Comparison of ENCODE assay signal across 27 cellular contexts in the genomic region with DNA sequence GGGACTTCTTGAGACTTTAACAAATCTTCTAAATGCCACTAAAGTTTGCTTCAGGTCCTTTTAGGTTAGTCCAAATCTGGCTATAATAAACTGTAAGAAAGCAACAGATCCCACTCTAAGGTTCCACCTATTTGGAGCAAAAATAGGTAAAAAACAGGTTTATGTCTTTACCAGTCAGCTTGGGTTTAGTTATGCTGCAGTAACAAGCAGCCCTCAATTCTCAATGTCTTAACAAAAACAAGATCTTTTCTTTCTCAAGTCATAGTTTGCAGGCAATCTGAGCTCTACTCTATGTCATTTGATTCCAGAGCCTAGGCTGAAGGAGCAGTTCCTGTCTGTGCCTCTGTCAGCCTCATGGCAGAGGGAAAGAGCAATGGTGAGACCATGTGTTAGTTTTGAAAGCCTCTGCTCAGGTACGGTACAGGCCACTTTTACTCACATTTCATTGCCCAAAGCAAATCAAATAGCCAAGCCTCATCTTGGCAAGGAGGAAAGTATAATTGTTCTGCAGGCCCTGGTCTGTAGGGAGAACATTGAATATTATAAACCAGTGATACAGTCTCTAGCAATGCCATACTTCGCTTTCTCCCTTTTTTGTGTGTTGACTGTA.
A peak's percentile ranks its signal among the peaks of the same experiment; 100 is the strongest.
DNase-seq lines count a peak whose midpoint lies in the region; ATAC-seq, FAIRE-seq and TF ChIP-seq lines count a peak whose summit lies in the region.
"Had no signal": no experiment of that assay in that cellular context is flagged by ENCODE, and none has a peak within 500 bp of the region (broad histone marks: within the 10 kb centered on the region; RNA-seq: fewer than 3 reads in every experiment).

No MANE protein-coding gene starts in this region.

- FAIRE-seq in HepG2 (lab: Jason Lieb, UNC), result no peak
- FAIRE-seq: A204.1, GM12878, GM12892, GM18507 had no signal

- H3K27ac ChIP-seq in HepG2 (ENCODE audit: extremely low read length, insufficient read depth, low read length) (no peak overlapping the region), right lobe of liver (no peak overlapping the region), KOPT-K1 (ENCODE audit: low read depth, low read length, poor library complexity, severe bottlenecking) (peak overlapping the region; percentile 73), colonic mucosa (no peak overlapping the region), ovary (no peak overlapping the region), A673 (ENCODE audit: low read depth, low read length, poor library complexity, severe bottlenecking) (no peak overlapping the region)
- H3K27ac ChIP-seq: BLaER1 had no signal

- intact Hi-C loops in HepG2 (cut with micrococcal nuclease; ENCODE audit: unreplicated experiment) (no loop called here), right lobe of liver (cut with DNase I) (no loop called here), colonic mucosa (cut with DNase I) (no loop called here), ovary (cut with DNase I) (no loop called here), A673 (cut with micrococcal nuclease; ENCODE audit: unreplicated experiment) (no loop called here)

- no peak overlapping the region for H2AFZ ChIP-seq in HepG2 (ENCODE audit: low read length)

- DNase-seq in HepG2 (ENCODE audit: low spot score) (no peak), right lobe of liver (no peak), colonic mucosa (peak; percentile 3), ovary (no peak), A673 (ENCODE audit: low spot score) (no peak)
- DNase-seq in stimulated activated CD4-positive, alpha-beta T cell treated with anti-CD3 and anti-CD28 coated beads, Interleukin-4, amount 100 ng/mL, for 4 hours, result no peak
- DNase-seq: 8988T; AML-193; BE2C; C1 segment of cervical spinal cord; CD4-positive, alpha-beta memory T cell; CD4-positive, CD25-positive, alpha-beta regulatory T cell; CD8-positive, alpha-beta memory T cell; COR-L47; DMS 273 treated with DMSO at 0.1 percent for 48 hours; DMS153; DMS53; DMS79; DND-41; EL; GDM1 had no signal

- H3K9me3 ChIP-seq in HepG2 (ENCODE audit: low read length) (peaks cover 4% of the 10 kb centered on the region; the same call in 1 of the 2 replicates), right lobe of liver (no peaks in the 10 kb centered on the region), KOPT-K1 (ENCODE audit: insufficient read depth, low read length, poor library complexity, severe bottlenecking) (peaks cover 7% of the 10 kb centered on the region), colonic mucosa (no peaks in the 10 kb centered on the region), ovary (no peaks in the 10 kb centered on the region), A673 (ENCODE audit: low read depth, low read length, poor library complexity, severe bottlenecking) (peaks cover 6% of the 10 kb centered on the region)
- H3K9me3 ChIP-seq: BE2C, BLaER1 had no signal

- no peak overlapping the region for H3K9ac ChIP-seq in HepG2 (ENCODE audit: insufficient read depth, low read depth, low read length)
- H3K9ac ChIP-seq in colonic mucosa (ENCODE audit: low read depth in 2 of 2, low read length in 2 of 2), result no peak overlapping the region
- H3K9ac ChIP-seq: BLaER1 had no signal

- ATAC-seq in HepG2, result no peak
- no peak for ATAC-seq in right lobe of liver
- ATAC-seq: GM12878 had no signal

- TF ChIP-seq POLR2A in HepG2 (IDR thresholded peaks at IDR 0.05; ENCODE audit: insufficient read depth in 1 of 2, low read depth in 2 of 2, low read length in 2 of 2) (no peak), right lobe of liver (IDR thresholded peaks at IDR 0.05) (no peak), ovary (IDR thresholded peaks at IDR 0.05) (no peak)

- H3K27me3 ChIP-seq in HepG2 (ENCODE audit: control insufficient read depth in 1 of 2, insufficient read depth in 2 of 2, low read length in 2 of 2), result peaks cover 0 to under 1% of the 10 kb centered on the region in 2 experiments; a peak in 2 of 5 replicates
- H3K27me3 ChIP-seq in right lobe of liver, result no peaks in the 10 kb centered on the region
- H3K27me3 ChIP-seq in colonic mucosa, result no peaks in the 10 kb centered on the region
- H3K27me3 ChIP-seq in ovary, result no peaks in the 10 kb centered on the region
- H3K27me3 ChIP-seq in A673 (replicated peaks; ENCODE audit: insufficient read depth, low read depth, low read length, poor library complexity), result no peaks in the 10 kb centered on the region
- H3K27me3 ChIP-seq: BE2C, BLaER1 had no signal

- no peak overlapping the region for H3K4me2 ChIP-seq in HepG2 (ENCODE audit: low read depth, low read length)

- WGBS in HepG2 (ENCODE audit: low lambda C conversion rate), result 43% methylated on average over 2 of the region's 2 CpGs
- 77% methylated on average over 2 of the region's 2 CpGs for WGBS in right lobe of liver (ENCODE audit: insufficient coverage, low coverage, low lambda C conversion rate, missing lambda C conversion rate)
- 95 to 98% (median 96%) methylated on average over 2 of the region's 2 CpGs for WGBS in ovary, 3 donors

- CTCF ChIA-PET in HepG2 (lab: Yijun Ruan, JAX; ENCODE audit: low intra/inter-chr PET ratio, low total read pairs), result no interaction called here
- CTCF ChIA-PET in A673 (lab: Charles Lee), result no interaction called here

- H3K4me1 ChIP-seq in HepG2 (ENCODE audit: insufficient read depth, low read length) (no peaks in the 10 kb centered on the region), right lobe of liver (peaks cover 0 to 4% (median 0%) of the 10 kb centered on the region in 4 donors), colonic mucosa (no peaks in the 10 kb centered on the region), ovary (ENCODE audit: insufficient read depth) (no peaks in the 10 kb centered on the region), A673 (ENCODE audit: insufficient read depth, low read length, poor library complexity, severe bottlenecking) (peaks cover 7% of the 10 kb centered on the region)
- H3K4me1 ChIP-seq: BE2C had no signal

- H3K4me3 ChIP-seq in HepG2 (replicated peaks in 1 of 3; ENCODE audit: insufficient read depth in 1 of 3, low read depth in 2 of 3, low read length in 3 of 3), result no peak overlapping the region
- no peak overlapping the region for H3K4me3 ChIP-seq in right lobe of liver
- no peak overlapping the region for H3K4me3 ChIP-seq in colonic mucosa
- H3K4me3 ChIP-seq in ovary, result no peak overlapping the region
- no peak overlapping the region for H3K4me3 ChIP-seq in A673 (ENCODE audit: low read depth, low read length, poor library complexity, severe bottlenecking)
- H3K4me3 ChIP-seq: BLaER1, GM12878 had no signal

- TF ChIP-seq RAD21 in HepG2 (CRISPR knock-in tag; IDR thresholded peaks at IDR 0.05), result no peak

- BruUV-seq in HepG2 (replicated peaks; lab: Mats Ljungman, UMichigan) (no TSS peak), A673 (replicated peaks; lab: Mats Ljungman, UMichigan) (no TSS peak)

- no peak for TF ChIP-seq EP300 in HepG2 (IDR thresholded peaks at IDR 0.05; ENCODE audit: low read depth in 2 of 2, low read length in 2 of 2)
- TF ChIP-seq EP300 in HepG2 (CRISPR knock-in tag; IDR thresholded peaks at IDR 0.05; ENCODE audit: borderline replicate concordance), result no peak
- no peak for TF ChIP-seq EP300 in ovary (IDR thresholded peaks at IDR 0.05)

- TF ChIP-seq CTCF in HepG2 (CRISPR knock-in tag; IDR thresholded peaks at IDR 0.05), result no peak
- TF ChIP-seq CTCF in right lobe of liver (IDR thresholded peaks at IDR 0.05), result no peak
- no peak for TF ChIP-seq CTCF in colonic mucosa (IDR thresholded peaks at IDR 0.05)
- no peak for TF ChIP-seq CTCF in ovary (IDR thresholded peaks at IDR 0.05)
- TF ChIP-seq CTCF in A673 (conservative IDR thresholded peaks at IDR 0.05; ENCODE audit: low read depth, low read length), result no peak

- H3K79me2 ChIP-seq in HepG2 (ENCODE audit: insufficient read depth, low read length), result no peaks in the 10 kb centered on the region

- in situ Hi-C loops in HepG2 (cut with HindIII; ENCODE audit: extremely low pct_ligation_motif_present, low pct_unique_long_range_greater_than_20kb), result no loop called here

- no peaks in the 10 kb centered on the region for H4K20me1 ChIP-seq in HepG2 (ENCODE audit: insufficient read depth, low read length)
- H4K20me1 ChIP-seq: BLaER1 had no signal

- POLR2A ChIA-PET in HepG2 (lab: Yijun Ruan, JAX) (no interaction called here), A673 (lab: Charles Lee; ENCODE audit: low non-redundant PET) (no interaction called here)

- H3K36me3 ChIP-seq in HepG2 (replicated peaks in 1 of 2; ENCODE audit: control insufficient read depth in 1 of 2, insufficient read depth in 2 of 2, low read length in 2 of 2), result no peaks in the 10 kb centered on the region
- H3K36me3 ChIP-seq in right lobe of liver, result no peaks in the 10 kb centered on the region
- H3K36me3 ChIP-seq in KOPT-K1 (ENCODE audit: insufficient read depth, low read length), result no peaks in the 10 kb centered on the region
- H3K36me3 ChIP-seq in colonic mucosa, result no peaks in the 10 kb centered on the region
- no peaks in the 10 kb centered on the region for H3K36me3 ChIP-seq in ovary
- no peaks in the 10 kb centered on the region for H3K36me3 ChIP-seq in A673 (ENCODE audit: insufficient read depth, low read length, poor library complexity, severe bottlenecking)
- H3K36me3 ChIP-seq: BE2C, BLaER1 had no signal

TF ChIP-seq in HepG2, 621 proteins besides CTCF, POLR2A, EP300 and RAD21:
- peak; percentile 98 for TF ChIP-seq ZNF12 (CRISPR knock-in tag; IDR thresholded peaks at IDR 0.05)
- TF ChIP-seq ZNF652 (CRISPR knock-in tag; IDR thresholded peaks at IDR 0.05; ENCODE audit: borderline replicate concordance, low read depth), result no peak
- TF ChIP-seq, protein P1, sequence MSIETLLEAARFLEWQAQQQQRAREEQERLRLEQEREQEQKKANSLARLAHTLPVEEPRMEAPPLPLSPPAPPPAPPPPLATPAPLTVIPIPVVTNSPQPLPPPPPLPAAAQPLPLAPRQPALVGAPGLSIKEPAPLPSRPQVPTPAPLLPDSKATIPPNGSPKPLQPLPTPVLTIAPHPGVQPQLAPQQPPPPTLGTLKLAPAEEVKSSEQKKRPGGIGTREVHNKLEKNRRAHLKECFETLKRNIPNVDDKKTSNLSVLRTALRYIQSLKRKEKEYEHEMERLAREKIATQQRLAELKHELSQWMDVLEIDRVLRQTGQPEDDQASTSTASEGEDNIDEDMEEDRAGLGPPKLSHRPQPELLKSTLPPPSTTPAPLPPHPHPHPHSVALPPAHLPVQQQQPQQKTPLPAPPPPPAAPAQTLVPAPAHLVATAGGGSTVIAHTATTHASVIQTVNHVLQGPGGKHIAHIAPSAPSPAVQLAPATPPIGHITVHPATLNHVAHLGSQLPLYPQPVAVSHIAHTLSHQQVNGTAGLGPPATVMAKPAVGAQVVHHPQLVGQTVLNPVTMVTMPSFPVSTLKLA (IDR thresholded peaks at IDR 0.05), result peak; percentile 38; the same call in 1 of the 2 replicates
